Comparison of ENCODE assay signal across 8 cellular contexts in genomic region chr6:42104095-42104806, GRCh38. TPM values are rescaled to one million over a fixed set of nuclear protein-coding genes. Genes with fewer than 3 reads are reported as not detected.
DNase-seq lines count a peak whose midpoint lies in the region; ATAC-seq lines count a peak whose summit lies in the region.

No MANE protein-coding gene starts in this region.

- peak overlapping the region; percentile 26 for H3K4me3 ChIP-seq in CD4-positive, CD25-positive, alpha-beta regulatory T cell (ENCODE audit: low read depth, low read length)
- peak overlapping the region; percentile 52; the same call in 1 of the 2 replicates for H3K4me3 ChIP-seq in iPS-20b (ENCODE audit: low read length)

- H3K9ac ChIP-seq in iPS-20b (ENCODE audit: low read depth, low read length) = peak overlapping the region; percentile 54; the same call in 1 of the 2 replicates

- H3K36me3 ChIP-seq in CD4-positive, CD25-positive, alpha-beta regulatory T cell (ENCODE audit: control insufficient read depth, insufficient read depth, low read length) = no peaks in the 10 kb centered on the region
- peaks cover 39% of the 10 kb centered on the region for H3K36me3 ChIP-seq in iPS-20b (ENCODE audit: insufficient read depth, low read depth, low read length)

- no peak overlapping the region for H3K27ac ChIP-seq in CD4-positive, CD25-positive, alpha-beta regulatory T cell (ENCODE audit: insufficient read depth, low read length, poor library complexity, severe bottlenecking)
- H3K27ac ChIP-seq in iPS-20b (ENCODE audit: low read length) = no peak overlapping the region

- peak overlapping the region; percentile 45 to 79 (median 53) for H3K4me3 Mint-ChIP-seq in CD4-positive, CD25-positive, alpha-beta regulatory T cell
- peak overlapping the region; percentile 67 for H3K4me3 Mint-ChIP-seq in T-helper 2 cell treated with Interferon-gamma antibody and Interleukin-4, amounts not matched to agents 5 μg/mL and 100 μg/mL, for 36 hours

- H3K27me3 ChIP-seq in CD4-positive, CD25-positive, alpha-beta regulatory T cell (ENCODE audit: control insufficient read depth, insufficient read depth, low read length) = no peaks in the 10 kb centered on the region
- peaks cover 8% of the 10 kb centered on the region; the same call in 1 of the 2 replicates for H3K27me3 ChIP-seq in iPS-20b (ENCODE audit: insufficient read depth, low read length)

- H3K9me3 Mint-ChIP-seq in CD4-positive, CD25-positive, alpha-beta regulatory T cell = no peaks in the 10 kb centered on the region
- H3K9me3 Mint-ChIP-seq in T-helper 2 cell treated with Interferon-gamma antibody and Interleukin-4, amounts not matched to agents 5 μg/mL and 100 μg/mL, for 36 hours = no peaks in the 10 kb centered on the region

- H3K36me3 Mint-ChIP-seq in CD4-positive, CD25-positive, alpha-beta regulatory T cell = no peaks in the 10 kb centered on the region
- no peaks in the 10 kb centered on the region for H3K36me3 Mint-ChIP-seq in T-helper 2 cell treated with Interferon-gamma antibody and Interleukin-4, amounts not matched to agents 5 μg/mL and 100 μg/mL, for 36 hours (ENCODE audit: low read depth)

- peak; percentile 22 to 75 (median 69) for DNase-seq in CD4-positive, CD25-positive, alpha-beta regulatory T cell
- peak; percentile 64 for DNase-seq in T-helper 2 cell treated with Interferon-gamma antibody and Interleukin-4, amounts not matched to agents 5 μg/mL and 100 μg/mL, for 36 hours (ENCODE audit: low spot score)
- DNase-seq in astrocyte of the hippocampus (ENCODE audit: low read depth, low spot score) (peak; percentile 77), NCI-H1105 treated with DMSO at 0.1 percent for 48 hours (lab: John Stamatoyannopoulos, UW) (no peak), DMS79 treated with DMSO at 0.1 percent for 48 hours (lab: John Stamatoyannopoulos, UW) (no peak)
- peak; percentile 60 to 68 for DNase-seq in stimulated activated CD4-positive, alpha-beta T cell treated with anti-CD3 and anti-CD28 coated beads, Interleukin-15, amount 100 ng/mL, for 48 hours (ENCODE audit: low read depth in 2 of 2)

- peak overlapping the region in 1 of 3 donors; percentile 51 for H3K27ac Mint-ChIP-seq in CD4-positive, CD25-positive, alpha-beta regulatory T cell
- H3K27ac Mint-ChIP-seq in T-helper 2 cell treated with Interferon-gamma antibody and Interleukin-4, amounts not matched to agents 5 μg/mL and 100 μg/mL, for 36 hours = peak overlapping the region; percentile 53

- no peaks in the 10 kb centered on the region for H3K9me3 ChIP-seq in CD4-positive, CD25-positive, alpha-beta regulatory T cell (ENCODE audit: control insufficient read depth in 2 of 2, low read length in 2 of 2)
- H3K9me3 ChIP-seq in iPS-20b (ENCODE audit: insufficient read depth, low read depth, low read length) = no peaks in the 10 kb centered on the region

- peaks cover 12% of the 10 kb centered on the region for H3K4me1 ChIP-seq in CD4-positive, CD25-positive, alpha-beta regulatory T cell (ENCODE audit: control insufficient read depth, insufficient read depth, low read length, poor library complexity, severe bottlenecking)
- H3K4me1 ChIP-seq in iPS-20b (ENCODE audit: insufficient read depth, low read length) = peaks cover 4% of the 10 kb centered on the region; the same call in 1 of the 2 replicates

- peak; percentile 74 to 75 for ATAC-seq in CD4-positive, CD25-positive, alpha-beta regulatory T cell (ENCODE audit: low read depth in 2 of 2)
- peak; percentile 80 for ATAC-seq in HG02759 (IDR thresholded peaks at IDR 0.05; ENCODE audit: unreplicated experiment)

- H3K4me1 Mint-ChIP-seq in CD4-positive, CD25-positive, alpha-beta regulatory T cell = peaks cover 0 to 7% (median 2%) of the 10 kb centered on the region in 4 donors
- peaks cover 18% of the 10 kb centered on the region for H3K4me1 Mint-ChIP-seq in T-helper 2 cell treated with Interferon-gamma antibody and Interleukin-4, amounts not matched to agents 5 μg/mL and 100 μg/mL, for 36 hours (ENCODE audit: low read depth)

- peaks cover 12% of the 10 kb centered on the region for H3K27me3 Mint-ChIP-seq in CD4-positive, CD25-positive, alpha-beta regulatory T cell
- no peaks in the 10 kb centered on the region for H3K27me3 Mint-ChIP-seq in T-helper 2 cell treated with Interferon-gamma antibody and Interleukin-4, amounts not matched to agents 5 μg/mL and 100 μg/mL, for 36 hours (ENCODE audit: low read depth)

RNA-seq across cellular contexts. Expression of gene C6orf132, which starts 38.2 kb away (rescaled TPM):
- not detected for total RNA-seq in CD4-positive, CD25-positive, alpha-beta regulatory T cell
- under 1 TPM in 1 of 4 donors, not detected in 3; 0.05 TPM for polyA plus RNA-seq in CD4-positive, CD25-positive, alpha-beta regulatory T cell

RNA-seq across cellular contexts. Expression of gene TAF8, which starts 53.9 kb away (rescaled TPM):
- 46.7 TPM for total RNA-seq in CD4-positive, CD25-positive, alpha-beta regulatory T cell
- 10 to 100 TPM; 15.9 to 24.1 (median 20.7) TPM for polyA plus RNA-seq in CD4-positive, CD25-positive, alpha-beta regulatory T cell

Comparison
In these comparisons a context has a peak if more than half of its experiments do, and no peak if none do; other contexts are left out.
1. DNase-seq: peak in CD4-positive, CD25-positive, alpha-beta regulatory T cell (3 of 3), T-helper 2 cell treated with Interferon-gamma antibody and Interleukin-4, amounts not matched to agents 5 μg/mL and 100 μg/mL, for 36 hours (single experiment), astrocyte of the hippocampus (single experiment) and stimulated activated CD4-positive, alpha-beta T cell treated with anti-CD3 and anti-CD28 coated beads, Interleukin-15, amount 100 ng/mL, for 48 hours (2 of 2); none in NCI-H1105 treated with DMSO at 0.1 percent for 48 hours (single experiment) and DMS79 treated with DMSO at 0.1 percent for 48 hours (single experiment).